Comparison of ENCODE assay signal across 19 cellular contexts in the genomic region with DNA sequence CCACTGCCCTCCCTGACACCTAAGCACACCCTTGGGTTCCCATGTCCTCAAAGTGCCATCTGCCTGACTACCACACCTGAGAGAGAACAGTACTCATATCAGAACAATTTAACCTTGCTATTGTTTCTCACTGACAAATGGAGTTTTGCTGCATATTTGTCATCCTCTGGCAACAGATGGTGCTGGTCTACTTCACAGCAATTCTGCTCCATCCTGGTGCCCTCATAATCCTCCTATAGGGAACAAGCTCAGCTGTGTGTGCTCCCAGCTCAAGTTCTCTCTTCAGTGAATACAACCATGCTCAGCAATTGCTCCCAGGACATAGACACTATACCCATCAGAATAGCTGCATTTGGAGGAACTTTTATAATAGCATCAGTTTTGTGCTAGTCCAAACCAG.
"Had no signal": no experiment of that assay in that cellular context is flagged by ENCODE, and none has a peak within 500 bp of the region (broad histone marks: within the 10 kb centered on the region; RNA-seq: fewer than 3 reads in every experiment).

No MANE protein-coding gene starts in this region.

- FAIRE-seq: islet of Langerhans had no signal

- H3K27ac Mint-ChIP-seq: dendritic cell treated with granulocyte-macrophage colony-stimulating factor and Interleukin-4, amounts not matched to agents 40 ng/mL and 50 ng/mL, for 4 days; effector memory CD8-positive, alpha-beta T cell; naive thymus-derived CD8-positive, alpha-beta T cell; stimulated activated naive CD8-positive, alpha-beta T cell treated with anti-CD3 and anti-CD28 coated beads, Interleukin-15, Interleukin-2, amounts not matched to agents 100 ng/mL and 50 ng/mL, for 24 hours had no signal

- H3K4me3 Mint-ChIP-seq: dendritic cell treated with granulocyte-macrophage colony-stimulating factor and Interleukin-4, amounts not matched to agents 40 ng/mL and 50 ng/mL, for 4 days; effector memory CD8-positive, alpha-beta T cell; naive thymus-derived CD8-positive, alpha-beta T cell; stimulated activated naive CD8-positive, alpha-beta T cell treated with anti-CD3 and anti-CD28 coated beads, Interleukin-15, Interleukin-2, amounts not matched to agents 100 ng/mL and 50 ng/mL, for 24 hours had no signal

- H3K27me3 Mint-ChIP-seq: dendritic cell treated with granulocyte-macrophage colony-stimulating factor and Interleukin-4, amounts not matched to agents 40 ng/mL and 50 ng/mL, for 4 days; effector memory CD8-positive, alpha-beta T cell; stimulated activated naive CD8-positive, alpha-beta T cell treated with anti-CD3 and anti-CD28 coated beads, Interleukin-15, Interleukin-2, amounts not matched to agents 100 ng/mL and 50 ng/mL, for 24 hours had no signal

- H3K27ac ChIP-seq: epithelial cell of prostate, esophagus muscularis mucosa, gastrocnemius medialis, heart right ventricle, right atrium auricular region, skin epidermis, tibial artery, upper lobe of right lung, vagina had no signal

- H3K27me3 ChIP-seq: esophagus muscularis mucosa, gastrocnemius medialis, heart right ventricle, right atrium auricular region, sigmoid colon, tibial artery, upper lobe of right lung, vagina had no signal

- H3K9me3 ChIP-seq: esophagus muscularis mucosa, gastrocnemius medialis, right atrium auricular region, sigmoid colon, tibial artery, upper lobe of right lung, vagina had no signal

- H3K36me3 ChIP-seq: esophagus muscularis mucosa, gastrocnemius medialis, heart right ventricle, right atrium auricular region, sigmoid colon, tibial artery, upper lobe of right lung, vagina had no signal

- H3K4me3 ChIP-seq: esophagus muscularis mucosa, gastrocnemius medialis, heart right ventricle, right atrium auricular region, sigmoid colon, skin epidermis, tibial artery, upper lobe of right lung, vagina had no signal

- DNase-seq: effector memory CD8-positive, alpha-beta T cell; gastrocnemius medialis; heart right ventricle; hypothalamus; kidney glomerular epithelial cell; naive thymus-derived CD8-positive, alpha-beta T cell; posterior cingulate gyrus; sigmoid colon; stimulated activated CD4-positive, alpha-beta T cell treated with anti-CD3 and anti-CD28 coated beads, Interleukin-2, amount 100 ng/mL, for 48 hours; tibial artery; upper lobe of right lung had no signal

- H3K9me3 Mint-ChIP-seq: effector memory CD8-positive, alpha-beta T cell; stimulated activated naive CD8-positive, alpha-beta T cell treated with anti-CD3 and anti-CD28 coated beads, Interleukin-15, Interleukin-2, amounts not matched to agents 100 ng/mL and 50 ng/mL, for 24 hours had no signal

- H3K4me1 ChIP-seq: gastrocnemius medialis had no signal

- H3K36me3 Mint-ChIP-seq: naive thymus-derived CD8-positive, alpha-beta T cell had no signal

- ATAC-seq: effector memory CD8-positive, alpha-beta T cell; gastrocnemius medialis; heart right ventricle; naive thymus-derived CD8-positive, alpha-beta T cell; upper lobe of right lung had no signal
